23 cellular contexts compared by ENCODE assay signal in the genomic region with DNA sequence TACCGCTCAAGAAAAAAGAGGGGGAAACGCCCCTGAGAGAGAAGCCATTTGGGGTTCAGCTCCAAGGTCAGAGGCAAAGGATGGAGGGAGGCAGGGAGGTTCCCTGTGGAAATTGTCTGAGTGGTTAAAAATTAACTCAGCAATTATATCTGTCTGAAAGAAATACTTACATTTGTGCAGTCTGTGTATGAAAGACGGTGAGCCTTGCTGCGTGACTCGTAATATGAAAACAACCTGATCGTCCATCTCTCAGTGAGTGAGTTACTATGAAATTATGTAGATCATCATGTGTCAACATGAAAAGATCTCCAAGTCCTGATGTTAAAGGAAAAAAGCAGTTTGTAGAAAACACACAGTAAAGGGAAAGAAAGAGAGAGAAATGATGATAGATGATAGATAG.
"Had no signal": no experiment of that assay in that cellular context is flagged by ENCODE, and none has a peak within 500 bp of the region (broad histone marks: within the 10 kb centered on the region; RNA-seq: fewer than 3 reads in every experiment).

No MANE protein-coding gene starts in this region.

- H3K9me3 ChIP-seq: MG63, Peyer's patch, SJCRH30 had no signal

- H3K27me3 ChIP-seq: Peyer's patch, SJCRH30 had no signal

- H3K36me3 ChIP-seq: MG63, Peyer's patch, SJCRH30 had no signal

- H3K4me1 ChIP-seq: Peyer's patch, SJCRH30 had no signal

- H3K27ac ChIP-seq: HL-60, Peyer's patch, SJCRH30 had no signal

- FAIRE-seq: HTR-8/SVneo had no signal

- ATAC-seq: PC-3, Right ventricle myocardium inferior, SK-N-SH treated with all-trans-retinoic acid at 6 μM for 48 hours had no signal

- H3K4me3 ChIP-seq: MG63, Peyer's patch, SJCRH30 had no signal

- DNase-seq: KBM-7; MG63; NCI-H1092; NCI-H1105 treated with DMSO at 0.1 percent for 48 hours; NCI-H1417 treated with DMSO at 0.1 percent for 48 hours; NCI-H146; NCI-H1694 treated with DMSO at 0.1 percent for 48 hours; NCI-H1930; NCI-H2081; NCI-H2107; NCI-H2227 treated with DMSO at 0.1 percent for 48 hours; NCI-H524; NCI-H526 treated with DMSO at 0.1 percent for 48 hours; NCI-H774; NK-92 treated with Interleukin-12 subunit alpha and Interleukin-12 subunit beta, amount 100 ng/mL, for 24 hours; PC-3; Peyer's patch; SHP77 treated with DMSO at 0.1 percent for 48 hours; SJCRH30 had no signal
